In the genomic region with DNA sequence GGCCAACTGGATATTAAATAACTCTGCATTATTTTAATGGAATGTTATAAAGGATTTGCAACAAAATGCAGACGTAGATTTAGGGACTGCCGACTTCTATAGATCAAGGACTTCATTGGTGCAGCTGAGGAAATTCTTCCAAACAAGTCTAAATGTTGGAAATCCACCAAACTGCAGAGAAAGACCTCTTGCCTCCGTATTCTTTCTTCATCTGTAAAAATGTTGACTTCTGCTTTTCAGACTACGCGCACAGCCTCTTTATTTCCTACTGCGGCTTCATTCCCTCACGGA, we compare ENCODE assay signal across 8 cellular contexts.
DNase-seq lines count a peak whose midpoint lies in the region; TF ChIP-seq lines count a peak whose summit lies in the region.

No MANE protein-coding gene starts in this region.

- peak overlapping the region; percentile 81 for H3K4me3 Mint-ChIP-seq in dendritic cell treated with granulocyte-macrophage colony-stimulating factor and Interleukin-4, amounts not matched to agents 40 ng/mL and 50 ng/mL, for 4 days
- H3K4me3 Mint-ChIP-seq in nephron progenitor cell: peak overlapping the region; percentile 92

- H3K4me1 Mint-ChIP-seq in dendritic cell treated with granulocyte-macrophage colony-stimulating factor and Interleukin-4, amounts not matched to agents 40 ng/mL and 50 ng/mL, for 4 days (ENCODE audit: low read depth): peaks cover 17% of the 10 kb centered on the region
- H3K4me1 Mint-ChIP-seq in nephron progenitor cell: peaks cover 17% of the 10 kb centered on the region

- DNase-seq in NB4 (ENCODE audit: low read depth) (no peak), nephron progenitor cell (no peak), medulla oblongata (ENCODE audit: extremely low spot score) (no peak), NCI-H446 treated with DMSO at 0.1 percent for 48 hours (lab: John Stamatoyannopoulos, UW) (no peak), NCI-H2196 treated with DMSO at 0.1 percent for 48 hours (lab: John Stamatoyannopoulos, UW; ENCODE audit: unreplicated experiment) (no peak)
- no peak for DNase-seq in stimulated activated CD4-positive, alpha-beta T cell treated with anti-CD3 and anti-CD28 coated beads, Interleukin-4, amount 100 ng/mL, for 24 hours

- no peak for TF ChIP-seq POLR2A in NB4 (IDR thresholded peaks at IDR 0.05; ENCODE audit: extremely low read depth, insufficient read length)

- TF ChIP-seq CTCF in C4-2B (conservative IDR thresholded peaks at IDR 0.05) (no peak), NB4 (IDR thresholded peaks at IDR 0.05; ENCODE audit: low read depth, low read length) (no peak), nephron progenitor cell (IDR thresholded peaks at IDR 0.05) (no peak)

- no peaks in the 10 kb centered on the region for H3K9me3 Mint-ChIP-seq in dendritic cell treated with granulocyte-macrophage colony-stimulating factor and Interleukin-4, amounts not matched to agents 40 ng/mL and 50 ng/mL, for 4 days
- H3K9me3 Mint-ChIP-seq in nephron progenitor cell: peaks cover 15% of the 10 kb centered on the region

- H3K27ac Mint-ChIP-seq in dendritic cell treated with granulocyte-macrophage colony-stimulating factor and Interleukin-4, amounts not matched to agents 40 ng/mL and 50 ng/mL, for 4 days: peak overlapping the region; percentile 89
- H3K27ac Mint-ChIP-seq in nephron progenitor cell: peak overlapping the region; percentile 96

- no peaks in the 10 kb centered on the region for H3K27me3 Mint-ChIP-seq in dendritic cell treated with granulocyte-macrophage colony-stimulating factor and Interleukin-4, amounts not matched to agents 40 ng/mL and 50 ng/mL, for 4 days
- H3K27me3 Mint-ChIP-seq in nephron progenitor cell (ENCODE audit: low read depth, poor library complexity): no peaks in the 10 kb centered on the region

- intact Hi-C loops in dendritic cell treated with granulocyte-macrophage colony-stimulating factor and Interleukin-4, amounts not matched to agents 40 ng/mL and 50 ng/mL, for 4 days (cut with micrococcal nuclease): loop anchor here (1.0 to 2.0 kb wide), 3 partner anchors 8 to 58 kb away; no protein-coding TSS in a partner anchor

- H3K4me3 ChIP-seq in NB4 (ENCODE audit: low read depth, low read length): peak overlapping the region; percentile 77

- H3K36me3 Mint-ChIP-seq in dendritic cell treated with granulocyte-macrophage colony-stimulating factor and Interleukin-4, amounts not matched to agents 40 ng/mL and 50 ng/mL, for 4 days (ENCODE audit: low read depth): peaks cover 36% of the 10 kb centered on the region
- peaks cover 11% of the 10 kb centered on the region for H3K36me3 Mint-ChIP-seq in nephron progenitor cell (ENCODE audit: low read depth)

- H3K27ac ChIP-seq in C4-2B: peak overlapping the region; percentile 83
